In the genomic region with DNA sequence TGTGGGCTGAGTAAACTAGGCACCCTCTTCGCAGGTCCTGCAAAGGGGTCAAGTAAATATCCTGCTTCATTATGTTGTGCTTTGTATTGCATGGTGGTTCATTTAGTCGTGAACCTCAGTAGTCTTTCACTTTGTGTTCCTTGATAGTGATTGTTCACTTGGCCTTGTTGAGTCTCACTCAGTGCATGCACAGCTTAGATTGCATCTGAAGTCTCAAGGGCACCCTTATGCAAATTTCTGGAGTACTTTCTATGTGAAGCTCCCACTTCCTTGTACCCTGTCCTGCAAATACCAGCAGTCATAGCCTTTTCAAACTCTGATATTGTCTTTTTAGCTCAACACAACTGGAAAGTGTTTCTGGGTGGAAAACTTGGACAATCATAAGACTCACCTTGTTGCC, we compare ENCODE assay signal across 13 cellular contexts.
DNase-seq lines count a peak whose midpoint lies in the region; ATAC-seq and TF ChIP-seq lines count a peak whose summit lies in the region.
"Had no signal": no experiment of that assay in that cellular context is flagged by ENCODE, and none has a peak within 500 bp of the region (broad histone marks: within the 10 kb centered on the region; RNA-seq: fewer than 3 reads in every experiment).

No MANE protein-coding gene starts in this region.

- H3K4me1 ChIP-seq in HAP-1 = no peaks in the 10 kb centered on the region

- H3K4me3 Mint-ChIP-seq in progenitor cell of endocrine pancreas (ENCODE audit: low read depth) = no peak overlapping the region

- H3K27ac Mint-ChIP-seq in progenitor cell of endocrine pancreas = peak overlapping the region; percentile 13

- H3K36me3 Mint-ChIP-seq in progenitor cell of endocrine pancreas (ENCODE audit: insufficient read depth) = no peaks in the 10 kb centered on the region

- no peaks in the 10 kb centered on the region for H3K27me3 ChIP-seq in HAP-1 (ENCODE audit: low read depth)

- no peak for TF ChIP-seq CTCF in progenitor cell of endocrine pancreas (IDR thresholded peaks at IDR 0.05; ENCODE audit: unreplicated experiment)

- H3K9me3 Mint-ChIP-seq in progenitor cell of endocrine pancreas (ENCODE audit: low read depth) = peaks cover 5% of the 10 kb centered on the region

- peaks cover 10% of the 10 kb centered on the region for H3K4me1 Mint-ChIP-seq in progenitor cell of endocrine pancreas (ENCODE audit: low read depth)

- no peak overlapping the region for H3K4me3 ChIP-seq in HAP-1
- H3K4me3 ChIP-seq: skin epidermis had no signal

- H3K27me3 Mint-ChIP-seq in progenitor cell of endocrine pancreas = no peaks in the 10 kb centered on the region

- no peaks in the 10 kb centered on the region for H3K36me3 ChIP-seq in HAP-1 (replicated peaks)

- ATAC-seq in GM18907 (IDR thresholded peaks at IDR 0.05; ENCODE audit: unreplicated experiment) = peak; percentile 96
- peak; percentile 83 for ATAC-seq in HG02678 (IDR thresholded peaks at IDR 0.05; ENCODE audit: unreplicated experiment)
- ATAC-seq in HG03442 (IDR thresholded peaks at IDR 0.05; ENCODE audit: unreplicated experiment) = peak; percentile 87

- DNase-seq in progenitor cell of endocrine pancreas (ENCODE audit: low spot score, unreplicated experiment) (no peak), GOT3 (lab: John Stamatoyannopoulos, UW) (no peak), HAP-1 (ENCODE audit: low spot score in 2 of 2) (no peak), foreskin melanocyte (no peak)
- DNase-seq: activated T-cell treated with anti-CD3 and anti-CD28 coated beads, Interleukin-2, amount 50 U/mL, for 1 hour; C1 segment of cervical spinal cord; NCI-H1105 treated with DMSO at 0.1 percent for 48 hours; NCI-H82; Right ventricle myocardium superior had no signal

- in situ Hi-C loops in HAP-1 (cut with MboI; ENCODE audit: low sequenced_read_pairs) = no loop called here

- H3K9me3 ChIP-seq in HAP-1 = no peaks in the 10 kb centered on the region
